In the genomic region with DNA sequence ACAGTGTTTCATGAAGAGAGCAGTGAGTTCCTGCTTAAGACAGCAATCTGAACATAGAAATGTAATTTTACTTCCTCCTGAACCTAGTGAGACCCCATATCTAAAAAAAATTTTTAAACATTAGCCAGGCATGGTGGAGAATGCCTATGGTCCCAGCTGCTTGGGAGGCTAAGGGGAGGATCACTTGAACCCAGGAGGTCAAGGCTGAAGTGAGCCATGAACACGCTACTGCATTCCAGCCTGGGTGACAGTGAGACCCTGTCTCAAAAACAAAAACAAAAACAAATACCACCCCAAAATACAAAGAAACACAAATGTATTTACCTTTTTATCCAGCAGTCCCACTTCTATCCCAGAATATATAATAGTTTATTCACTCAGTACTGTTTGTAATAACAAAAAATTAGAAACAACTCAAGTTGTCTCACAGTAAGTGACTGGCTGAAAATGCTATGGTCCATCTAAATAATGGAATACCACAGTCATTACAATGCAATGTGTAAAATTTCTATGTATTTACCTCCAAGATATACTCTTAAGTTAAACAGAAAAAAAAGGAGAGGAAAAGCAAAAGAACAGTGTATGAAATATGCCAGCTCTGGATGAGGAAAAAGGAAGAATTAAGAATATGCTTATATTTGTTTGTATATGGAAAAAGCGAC, we compare ENCODE assay signal across 1 cellular context.
TF ChIP-seq lines count a peak whose summit lies in the region.

No MANE protein-coding gene starts in this region.

TF ChIP-seq in WTC11, 78 proteins besides CTCF, POLR2A, EP300 and RAD21 (continued from another document):
- TF ChIP-seq, protein P1, sequence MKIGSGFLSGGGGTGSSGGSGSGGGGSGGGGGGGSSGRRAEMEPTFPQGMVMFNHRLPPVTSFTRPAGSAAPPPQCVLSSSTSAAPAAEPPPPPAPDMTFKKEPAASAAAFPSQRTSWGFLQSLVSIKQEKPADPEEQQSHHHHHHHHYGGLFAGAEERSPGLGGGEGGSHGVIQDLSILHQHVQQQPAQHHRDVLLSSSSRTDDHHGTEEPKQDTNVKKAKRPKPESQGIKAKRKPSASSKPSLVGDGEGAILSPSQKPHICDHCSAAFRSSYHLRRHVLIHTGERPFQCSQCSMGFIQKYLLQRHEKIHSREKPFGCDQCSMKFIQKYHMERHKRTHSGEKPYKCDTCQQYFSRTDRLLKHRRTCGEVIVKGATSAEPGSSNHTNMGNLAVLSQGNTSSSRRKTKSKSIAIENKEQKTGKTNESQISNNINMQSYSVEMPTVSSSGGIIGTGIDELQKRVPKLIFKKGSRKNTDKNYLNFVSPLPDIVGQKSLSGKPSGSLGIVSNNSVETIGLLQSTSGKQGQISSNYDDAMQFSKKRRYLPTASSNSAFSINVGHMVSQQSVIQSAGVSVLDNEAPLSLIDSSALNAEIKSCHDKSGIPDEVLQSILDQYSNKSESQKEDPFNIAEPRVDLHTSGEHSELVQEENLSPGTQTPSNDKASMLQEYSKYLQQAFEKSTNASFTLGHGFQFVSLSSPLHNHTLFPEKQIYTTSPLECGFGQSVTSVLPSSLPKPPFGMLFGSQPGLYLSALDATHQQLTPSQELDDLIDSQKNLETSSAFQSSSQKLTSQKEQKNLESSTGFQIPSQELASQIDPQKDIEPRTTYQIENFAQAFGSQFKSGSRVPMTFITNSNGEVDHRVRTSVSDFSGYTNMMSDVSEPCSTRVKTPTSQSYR (CRISPR knock-in tag; IDR thresholded peaks at IDR 0.05), result no peak
